1 cellular context compared by ENCODE assay signal in the genomic region with DNA sequence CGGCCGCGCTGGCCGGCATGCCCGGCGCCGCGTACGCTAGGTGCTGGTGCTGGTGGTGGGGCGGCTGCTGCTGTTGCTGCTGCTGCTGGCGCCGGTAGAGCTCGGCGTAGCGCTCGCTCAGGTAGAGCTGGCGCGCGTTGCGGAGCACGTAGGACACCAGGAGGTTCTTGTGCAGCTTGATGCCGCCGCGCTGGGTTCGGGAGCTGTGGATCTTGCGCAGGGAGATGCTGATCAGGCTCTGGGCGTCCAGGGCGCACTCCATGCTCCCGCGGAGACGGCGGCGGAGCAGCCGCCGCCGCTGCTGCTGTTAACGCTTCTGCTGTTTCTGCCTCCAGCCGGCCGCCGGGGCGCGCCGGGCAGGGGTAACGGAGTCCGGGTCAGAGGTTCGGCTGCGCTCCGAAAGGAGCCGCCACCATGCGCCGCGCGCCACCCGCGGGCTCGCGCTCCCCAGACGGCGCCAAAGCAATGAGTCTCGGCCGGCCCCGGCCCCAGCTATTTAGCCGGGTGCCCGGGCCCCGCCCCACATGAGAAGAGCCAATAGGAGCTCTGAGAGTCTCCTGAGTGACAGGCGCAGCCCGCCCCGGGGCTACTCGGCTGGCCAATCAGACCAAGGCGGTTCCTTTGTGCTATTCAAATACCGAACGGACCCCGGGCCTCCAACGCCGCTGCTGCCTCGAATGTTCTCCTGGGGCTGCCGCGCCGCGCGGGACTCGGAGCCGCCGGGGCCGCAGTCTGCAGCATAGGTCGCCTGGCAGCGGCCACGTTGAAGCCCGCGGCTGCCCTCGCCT.
TF ChIP-seq lines count a peak whose summit lies in the region.

A gene (minus strand): TSS at position 471 of the 788 bp plus-strand sequence. CDS start 209 bp downstream, at position 262.

TF ChIP-seq in HepG2, 621 proteins besides CTCF, POLR2A, EP300 and RAD21 (continued from another document and continues in another):
- TF ChIP-seq, protein P1, sequence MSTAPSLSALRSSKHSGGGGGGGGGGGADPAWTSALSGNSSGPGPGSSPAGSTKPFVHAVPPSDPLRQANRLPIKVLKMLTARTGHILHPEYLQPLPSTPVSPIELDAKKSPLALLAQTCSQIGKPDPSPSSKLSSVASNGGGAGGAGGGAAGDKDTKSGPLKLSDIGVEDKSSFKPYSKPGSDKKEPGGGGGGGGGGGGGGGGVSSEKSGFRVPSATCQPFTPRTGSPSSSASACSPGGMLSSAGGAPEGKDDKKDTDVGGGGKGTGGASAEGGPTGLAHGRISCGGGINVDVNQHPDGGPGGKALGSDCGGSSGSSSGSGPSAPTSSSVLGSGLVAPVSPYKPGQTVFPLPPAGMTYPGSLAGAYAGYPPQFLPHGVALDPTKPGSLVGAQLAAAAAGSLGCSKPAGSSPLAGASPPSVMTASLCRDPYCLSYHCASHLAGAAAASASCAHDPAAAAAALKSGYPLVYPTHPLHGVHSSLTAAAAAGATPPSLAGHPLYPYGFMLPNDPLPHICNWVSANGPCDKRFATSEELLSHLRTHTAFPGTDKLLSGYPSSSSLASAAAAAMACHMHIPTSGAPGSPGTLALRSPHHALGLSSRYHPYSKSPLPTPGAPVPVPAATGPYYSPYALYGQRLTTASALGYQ (CRISPR knock-in tag; IDR thresholded peaks at IDR 0.05) = peak; percentile 57; the same call in 1 of the 2 replicates
- no peak for TF ChIP-seq ZNF510 (CRISPR knock-in tag; IDR thresholded peaks at IDR 0.05; ENCODE audit: low read depth)
- TF ChIP-seq AGO2 (optimal IDR thresholded peaks at IDR 0.05; ENCODE audit: low read depth, low read length) = peak; percentile 21
- TF ChIP-seq PHF21A (CRISPR knock-in tag; IDR thresholded peaks at IDR 0.05) = peak; percentile 64; the same call in 1 of the 2 replicates
- TF ChIP-seq, protein P2, sequence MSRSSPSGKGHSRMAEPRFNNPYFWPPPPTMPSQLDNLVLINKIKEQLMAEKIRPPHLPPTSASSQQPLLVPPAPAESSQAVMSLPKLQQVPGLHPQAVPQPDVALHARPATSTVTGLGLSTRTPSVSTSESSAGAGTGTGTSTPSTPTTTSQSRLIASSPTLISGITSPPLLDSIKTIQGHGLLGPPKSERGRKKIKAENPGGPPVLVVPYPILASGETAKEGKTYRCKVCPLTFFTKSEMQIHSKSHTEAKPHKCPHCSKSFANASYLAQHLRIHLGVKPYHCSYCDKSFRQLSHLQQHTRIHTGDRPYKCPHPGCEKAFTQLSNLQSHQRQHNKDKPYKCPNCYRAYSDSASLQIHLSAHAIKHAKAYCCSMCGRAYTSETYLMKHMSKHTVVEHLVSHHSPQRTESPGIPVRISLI (CRISPR knock-in tag; IDR thresholded peaks at IDR 0.05; ENCODE audit: borderline replicate concordance) = no peak
- no peak for TF ChIP-seq ADNP (CRISPR knock-in tag; IDR thresholded peaks at IDR 0.05)
- no peak for TF ChIP-seq RELA (CRISPR knock-in tag; IDR thresholded peaks at IDR 0.05)
- TF ChIP-seq ZNF766 (CRISPR knock-in tag; IDR thresholded peaks at IDR 0.05; ENCODE audit: borderline replicate concordance) = no peak
- no peak for TF ChIP-seq ZKSCAN1 (IDR thresholded peaks at IDR 0.05; ENCODE audit: low read length)
- TF ChIP-seq, protein P3, sequence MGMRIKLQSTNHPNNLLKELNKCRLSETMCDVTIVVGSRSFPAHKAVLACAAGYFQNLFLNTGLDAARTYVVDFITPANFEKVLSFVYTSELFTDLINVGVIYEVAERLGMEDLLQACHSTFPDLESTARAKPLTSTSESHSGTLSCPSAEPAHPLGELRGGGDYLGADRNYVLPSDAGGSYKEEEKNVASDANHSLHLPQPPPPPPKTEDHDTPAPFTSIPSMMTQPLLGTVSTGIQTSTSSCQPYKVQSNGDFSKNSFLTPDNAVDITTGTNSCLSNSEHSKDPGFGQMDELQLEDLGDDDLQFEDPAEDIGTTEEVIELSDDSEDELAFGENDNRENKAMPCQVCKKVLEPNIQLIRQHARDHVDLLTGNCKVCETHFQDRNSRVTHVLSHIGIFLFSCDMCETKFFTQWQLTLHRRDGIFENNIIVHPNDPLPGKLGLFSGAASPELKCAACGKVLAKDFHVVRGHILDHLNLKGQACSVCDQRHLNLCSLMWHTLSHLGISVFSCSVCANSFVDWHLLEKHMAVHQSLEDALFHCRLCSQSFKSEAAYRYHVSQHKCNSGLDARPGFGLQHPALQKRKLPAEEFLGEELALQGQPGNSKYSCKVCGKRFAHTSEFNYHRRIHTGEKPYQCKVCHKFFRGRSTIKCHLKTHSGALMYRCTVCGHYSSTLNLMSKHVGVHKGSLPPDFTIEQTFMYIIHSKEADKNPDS (CRISPR knock-in tag; IDR thresholded peaks at IDR 0.05) = no peak
- 0 out of 2 replicates have a peak, but pooled peaks have one; percentile 24 for TF ChIP-seq XBP1 (CRISPR knock-in tag; IDR thresholded peaks at IDR 0.05)
- no peak for TF ChIP-seq STAT5B (CRISPR knock-in tag; IDR thresholded peaks at IDR 0.05)
- TF ChIP-seq ZFP36L2 (CRISPR knock-in tag; IDR thresholded peaks at IDR 0.05) = no peak
- TF ChIP-seq ZNF737 (CRISPR knock-in tag; IDR thresholded peaks at IDR 0.05; ENCODE audit: borderline replicate concordance) = no peak
- TF ChIP-seq MIER3 (CRISPR knock-in tag; IDR thresholded peaks at IDR 0.05; ENCODE audit: borderline replicate concordance) = peak; percentile 62; the same call in 1 of the 2 replicates
- 0 out of 2 replicates have a peak, but pooled peaks have one; percentile 15 for TF ChIP-seq ZSCAN21 (CRISPR knock-in tag; IDR thresholded peaks at IDR 0.05; ENCODE audit: borderline replicate concordance)
- TF ChIP-seq PTBP1 (IDR thresholded peaks at IDR 0.05; ENCODE audit: low read depth, low read length, poor library complexity, severe bottlenecking) = no peak
- no peak; the same call in 1 of the 2 replicates for TF ChIP-seq ZFX (CRISPR knock-in tag; IDR thresholded peaks at IDR 0.05; ENCODE audit: low read depth)
- TF ChIP-seq POLR2AphosphoS5 (IDR thresholded peaks at IDR 0.05; ENCODE audit: low read depth, low read length) = peak; percentile 98
- peak; percentile 100 for TF ChIP-seq POLR2G (IDR thresholded peaks at IDR 0.05; ENCODE audit: low read depth, low read length)
- no peak for TF ChIP-seq ZNF34 (CRISPR knock-in tag; IDR thresholded peaks at IDR 0.05; ENCODE audit: borderline replicate concordance)
- peak; percentile 37; the same call in 1 of the 2 replicates for TF ChIP-seq ZBTB7B (CRISPR knock-in tag; IDR thresholded peaks at IDR 0.05)
- TF ChIP-seq NAIF1 (CRISPR knock-in tag; IDR thresholded peaks at IDR 0.05; ENCODE audit: borderline replicate concordance) = peak; percentile 44; the same call in 1 of the 2 replicates
- TF ChIP-seq ZNF776 (CRISPR knock-in tag; IDR thresholded peaks at IDR 0.05) = peak; percentile 90
- no peak for TF ChIP-seq ZBTB1 (CRISPR knock-in tag; IDR thresholded peaks at IDR 0.05; ENCODE audit: borderline replicate concordance)
- TF ChIP-seq ZMYM4 (CRISPR knock-in tag; IDR thresholded peaks at IDR 0.05) = peak; percentile 76; the same call in 1 of the 2 replicates
- no peak for TF ChIP-seq ONECUT2 (CRISPR knock-in tag; IDR thresholded peaks at IDR 0.05)
- TF ChIP-seq RCOR2 (CRISPR knock-in tag; IDR thresholded peaks at IDR 0.05) = no peak
- TF ChIP-seq JUND (CRISPR knock-in tag; IDR thresholded peaks at IDR 0.05) = no peak
- no peak; the same call in 1 of the 2 replicates for TF ChIP-seq FOXO1 (CRISPR knock-in tag; IDR thresholded peaks at IDR 0.05)
- no peak for TF ChIP-seq MEF2D (CRISPR knock-in tag; IDR thresholded peaks at IDR 0.05)
- TF ChIP-seq, protein P4, sequence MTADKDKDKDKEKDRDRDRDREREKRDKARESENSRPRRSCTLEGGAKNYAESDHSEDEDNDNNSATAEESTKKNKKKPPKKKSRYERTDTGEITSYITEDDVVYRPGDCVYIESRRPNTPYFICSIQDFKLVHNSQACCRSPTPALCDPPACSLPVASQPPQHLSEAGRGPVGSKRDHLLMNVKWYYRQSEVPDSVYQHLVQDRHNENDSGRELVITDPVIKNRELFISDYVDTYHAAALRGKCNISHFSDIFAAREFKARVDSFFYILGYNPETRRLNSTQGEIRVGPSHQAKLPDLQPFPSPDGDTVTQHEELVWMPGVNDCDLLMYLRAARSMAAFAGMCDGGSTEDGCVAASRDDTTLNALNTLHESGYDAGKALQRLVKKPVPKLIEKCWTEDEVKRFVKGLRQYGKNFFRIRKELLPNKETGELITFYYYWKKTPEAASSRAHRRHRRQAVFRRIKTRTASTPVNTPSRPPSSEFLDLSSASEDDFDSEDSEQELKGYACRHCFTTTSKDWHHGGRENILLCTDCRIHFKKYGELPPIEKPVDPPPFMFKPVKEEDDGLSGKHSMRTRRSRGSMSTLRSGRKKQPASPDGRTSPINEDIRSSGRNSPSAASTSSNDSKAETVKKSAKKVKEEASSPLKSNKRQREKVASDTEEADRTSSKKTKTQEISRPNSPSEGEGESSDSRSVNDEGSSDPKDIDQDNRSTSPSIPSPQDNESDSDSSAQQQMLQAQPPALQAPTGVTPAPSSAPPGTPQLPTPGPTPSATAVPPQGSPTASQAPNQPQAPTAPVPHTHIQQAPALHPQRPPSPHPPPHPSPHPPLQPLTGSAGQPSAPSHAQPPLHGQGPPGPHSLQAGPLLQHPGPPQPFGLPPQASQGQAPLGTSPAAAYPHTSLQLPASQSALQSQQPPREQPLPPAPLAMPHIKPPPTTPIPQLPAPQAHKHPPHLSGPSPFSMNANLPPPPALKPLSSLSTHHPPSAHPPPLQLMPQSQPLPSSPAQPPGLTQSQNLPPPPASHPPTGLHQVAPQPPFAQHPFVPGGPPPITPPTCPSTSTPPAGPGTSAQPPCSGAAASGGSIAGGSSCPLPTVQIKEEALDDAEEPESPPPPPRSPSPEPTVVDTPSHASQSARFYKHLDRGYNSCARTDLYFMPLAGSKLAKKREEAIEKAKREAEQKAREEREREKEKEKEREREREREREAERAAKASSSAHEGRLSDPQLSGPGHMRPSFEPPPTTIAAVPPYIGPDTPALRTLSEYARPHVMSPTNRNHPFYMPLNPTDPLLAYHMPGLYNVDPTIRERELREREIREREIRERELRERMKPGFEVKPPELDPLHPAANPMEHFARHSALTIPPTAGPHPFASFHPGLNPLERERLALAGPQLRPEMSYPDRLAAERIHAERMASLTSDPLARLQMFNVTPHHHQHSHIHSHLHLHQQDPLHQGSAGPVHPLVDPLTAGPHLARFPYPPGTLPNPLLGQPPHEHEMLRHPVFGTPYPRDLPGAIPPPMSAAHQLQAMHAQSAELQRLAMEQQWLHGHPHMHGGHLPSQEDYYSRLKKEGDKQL (CRISPR knock-in tag; IDR thresholded peaks at IDR 0.05; ENCODE audit: low read depth) = no peak
- TF ChIP-seq, protein P5, sequence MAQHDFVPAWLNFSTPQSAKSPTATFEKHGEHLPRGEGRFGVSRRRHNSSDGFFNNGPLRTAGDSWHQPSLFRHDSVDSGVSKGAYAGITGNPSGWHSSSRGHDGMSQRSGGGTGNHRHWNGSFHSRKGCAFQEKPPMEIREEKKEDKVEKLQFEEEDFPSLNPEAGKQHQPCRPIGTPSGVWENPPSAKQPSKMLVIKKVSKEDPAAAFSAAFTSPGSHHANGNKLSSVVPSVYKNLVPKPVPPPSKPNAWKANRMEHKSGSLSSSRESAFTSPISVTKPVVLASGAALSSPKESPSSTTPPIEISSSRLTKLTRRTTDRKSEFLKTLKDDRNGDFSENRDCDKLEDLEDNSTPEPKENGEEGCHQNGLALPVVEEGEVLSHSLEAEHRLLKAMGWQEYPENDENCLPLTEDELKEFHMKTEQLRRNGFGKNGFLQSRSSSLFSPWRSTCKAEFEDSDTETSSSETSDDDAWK (CRISPR knock-in tag; IDR thresholded peaks at IDR 0.05) = no peak
- TF ChIP-seq, protein P6, sequence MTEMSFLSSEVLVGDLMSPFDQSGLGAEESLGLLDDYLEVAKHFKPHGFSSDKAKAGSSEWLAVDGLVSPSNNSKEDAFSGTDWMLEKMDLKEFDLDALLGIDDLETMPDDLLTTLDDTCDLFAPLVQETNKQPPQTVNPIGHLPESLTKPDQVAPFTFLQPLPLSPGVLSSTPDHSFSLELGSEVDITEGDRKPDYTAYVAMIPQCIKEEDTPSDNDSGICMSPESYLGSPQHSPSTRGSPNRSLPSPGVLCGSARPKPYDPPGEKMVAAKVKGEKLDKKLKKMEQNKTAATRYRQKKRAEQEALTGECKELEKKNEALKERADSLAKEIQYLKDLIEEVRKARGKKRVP (CRISPR knock-in tag; IDR thresholded peaks at IDR 0.05) = peak in 1 of 2 experiments; percentile 68; a peak in 2 of 4 replicates
- TF ChIP-seq, protein P7, sequence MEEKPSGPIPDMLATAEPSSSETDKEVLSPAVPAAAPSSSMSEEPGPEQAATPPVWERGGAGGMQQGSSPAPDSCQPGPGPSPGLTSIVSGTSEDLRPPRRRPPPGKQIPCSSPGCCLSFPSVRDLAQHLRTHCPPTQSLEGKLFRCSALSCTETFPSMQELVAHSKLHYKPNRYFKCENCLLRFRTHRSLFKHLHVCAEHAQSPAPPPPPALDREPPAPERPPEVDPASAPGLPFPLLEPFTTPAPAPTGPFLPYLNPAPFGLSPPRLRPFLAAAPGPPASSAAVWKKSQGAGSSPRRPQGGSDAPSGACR (CRISPR knock-in tag; IDR thresholded peaks at IDR 0.05) = peak; percentile 35; the same call in 1 of the 2 replicates
- no peak for TF ChIP-seq ZNF619 (CRISPR knock-in tag; IDR thresholded peaks at IDR 0.05)
- TF ChIP-seq ZFP62 (CRISPR knock-in tag; IDR thresholded peaks at IDR 0.05) = no peak
- TF ChIP-seq, protein P8, sequence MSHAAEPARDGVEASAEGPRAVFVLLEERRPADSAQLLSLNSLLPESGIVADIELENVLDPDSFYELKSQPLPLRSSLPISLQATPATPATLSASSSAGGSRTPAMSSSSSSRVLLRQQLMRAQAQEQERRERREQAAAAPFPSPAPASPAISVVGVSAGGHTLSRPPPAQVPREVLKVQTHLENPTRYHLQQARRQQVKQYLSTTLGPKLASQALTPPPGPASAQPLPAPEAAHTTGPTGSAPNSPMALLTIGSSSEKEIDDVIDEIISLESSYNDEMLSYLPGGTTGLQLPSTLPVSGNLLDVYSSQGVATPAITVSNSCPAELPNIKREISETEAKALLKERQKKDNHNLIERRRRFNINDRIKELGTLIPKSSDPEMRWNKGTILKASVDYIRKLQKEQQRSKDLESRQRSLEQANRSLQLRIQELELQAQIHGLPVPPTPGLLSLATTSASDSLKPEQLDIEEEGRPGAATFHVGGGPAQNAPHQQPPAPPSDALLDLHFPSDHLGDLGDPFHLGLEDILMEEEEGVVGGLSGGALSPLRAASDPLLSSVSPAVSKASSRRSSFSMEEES (CRISPR knock-in tag; IDR thresholded peaks at IDR 0.05) = 0 out of 2 replicates have a peak, but pooled peaks have one; percentile 15
- no peak for TF ChIP-seq ZNF83 (CRISPR knock-in tag; IDR thresholded peaks at IDR 0.05; ENCODE audit: borderline replicate concordance)
- peak; percentile 64; the same call in 1 of the 2 replicates for TF ChIP-seq HOXA3 (CRISPR knock-in tag; IDR thresholded peaks at IDR 0.05)
- TF ChIP-seq TBL1XR1 (IDR thresholded peaks at IDR 0.05; ENCODE audit: borderline replicate concordance, low read length, partially characterized antibody) = no peak
- TF ChIP-seq NCOA2 (CRISPR knock-in tag; IDR thresholded peaks at IDR 0.05) = peak; percentile 49; the same call in 1 of the 2 replicates
- no peak for TF ChIP-seq PRMT3 (CRISPR knock-in tag; IDR thresholded peaks at IDR 0.05; ENCODE audit: borderline replicate concordance, low read depth)
- peak; percentile 78; the same call in 1 of the 2 replicates for TF ChIP-seq GTF2F1 (IDR thresholded peaks at IDR 0.05; ENCODE audit: low read length)
- TF ChIP-seq NR2F1 (CRISPR knock-in tag; IDR thresholded peaks at IDR 0.05) = no peak
- peak; percentile 41; the same call in 1 of the 2 replicates for TF ChIP-seq BORCS8-MEF2B (CRISPR knock-in tag; IDR thresholded peaks at IDR 0.05)
- TF ChIP-seq EEA1 (CRISPR knock-in tag; IDR thresholded peaks at IDR 0.05; ENCODE audit: borderline replicate concordance) = no peak
- no peak for TF ChIP-seq ZNF570 (CRISPR knock-in tag; IDR thresholded peaks at IDR 0.05; ENCODE audit: borderline replicate concordance)
